8 cellular contexts compared by ENCODE assay signal in genomic region chr12:64451687-64452558, GRCh38. TPM values are rescaled to one million over a fixed set of nuclear protein-coding genes. Genes with fewer than 3 reads are reported as not detected.
DNase-seq lines count a peak whose midpoint lies in the region; ATAC-seq and TF ChIP-seq lines count a peak whose summit lies in the region.

Gene TBK1, plus strand, starts transcription at chr12:64452120. Its CDS starts 3,751 bp downstream, at chr12:64455871.

- TF ChIP-seq EP300 in gastroesophageal sphincter (IDR thresholded peaks at IDR 0.05) (no peak), suprapubic skin (IDR thresholded peaks at IDR 0.05) (no peak)

- peak; percentile 89 to 92 for TF ChIP-seq POLR2A in gastroesophageal sphincter (IDR thresholded peaks at IDR 0.05)
- peak in 1 of 2 donors; percentile 85 for TF ChIP-seq POLR2A in suprapubic skin (IDR thresholded peaks at IDR 0.05)

- H3K36me3 ChIP-seq in Karpas-422 (ENCODE audit: insufficient read depth, low read length) (peaks cover 13% of the 10 kb centered on the region; the same call in 1 of the 2 replicates), gastroesophageal sphincter (peaks cover 0 to 26% of the 10 kb centered on the region in 2 donors), suprapubic skin (peaks cover 21% of the 10 kb centered on the region)

- peak within 1 kb of the TSS; percentile 6; the same call in 1 of the 2 replicates for H2AFZ ChIP-seq in Karpas-422 (ENCODE audit: low read length)

- ATAC-seq in GM21825 (IDR thresholded peaks at IDR 0.05; ENCODE audit: unreplicated experiment) (peak; percentile 90), gastroesophageal sphincter (peak; percentile 97)

- peak within 1 kb of the TSS; percentile 48 for H3K27ac ChIP-seq in Karpas-422 (ENCODE audit: low read length)
- H3K27ac ChIP-seq in gastroesophageal sphincter = peak within 1 kb of the TSS; percentile 86 to 96 (median 96)
- H3K27ac ChIP-seq in suprapubic skin = peak within 1 kb of the TSS; percentile 97

- H3K4me2 ChIP-seq in Karpas-422 (ENCODE audit: low read depth, low read length, poor library complexity, severe bottlenecking) = peak within 1 kb of the TSS; percentile 94

- WGBS in gastroesophageal sphincter (ENCODE audit: low coverage in 1 of 2), 2 donors = 0% methylated on average over 2 of the region's 94 CpGs
- 0% methylated on average over 43 of the region's 94 CpGs for WGBS in suprapubic skin

- H3K9ac ChIP-seq in Karpas-422 (ENCODE audit: low read length) = peak within 1 kb of the TSS; percentile 89

- H3K79me2 ChIP-seq in Karpas-422 (ENCODE audit: low read length) = peaks cover 63% of the 10 kb centered on the region

- DNase-seq in ELF-1 (ENCODE audit: low read depth, low spot score) = peak; percentile 94
- DNase-seq in Karpas-422 = peak; percentile 92
- DNase-seq in SHP77 treated with DMSO at 0.1 percent for 48 hours (lab: John Stamatoyannopoulos, UW) = peak; percentile 51
- peak; percentile 69 for DNase-seq in activated naive CD4-positive, alpha-beta T cell treated with Interleukin-2 at 50 U/mL for 16 hours
- DNase-seq in nucleus accumbens (lab: John Stamatoyannopoulos, UW) = peak; percentile 8 to 93 (median 82)
- peak; percentile 91 to 92 for DNase-seq in suprapubic skin (ENCODE audit: low spot score in 2 of 2)

- H3K9me3 ChIP-seq in Karpas-422 (ENCODE audit: low read length) (no peaks in the 10 kb centered on the region), gastroesophageal sphincter (no peaks in the 10 kb centered on the region), suprapubic skin (no peaks in the 10 kb centered on the region)

- H3K4me1 ChIP-seq in Karpas-422 (ENCODE audit: low read length) (peaks cover 34% of the 10 kb centered on the region), gastroesophageal sphincter (peaks cover 0 to 38% (median 3%) of the 10 kb centered on the region in 3 donors), suprapubic skin (peaks cover 19% of the 10 kb centered on the region)

- H3K4me3 ChIP-seq in Karpas-422 (ENCODE audit: low read length) (peak within 1 kb of the TSS; percentile 84), gastroesophageal sphincter (peak within 1 kb of the TSS; percentile 85 to 98), suprapubic skin (peak within 1 kb of the TSS; percentile 84)

- H4K20me1 ChIP-seq in Karpas-422 (ENCODE audit: insufficient read depth, low read depth, low read length) = peaks cover 9% of the 10 kb centered on the region

- no peaks in the 10 kb centered on the region for H3K27me3 ChIP-seq in Karpas-422 (ENCODE audit: low read length)
- H3K27me3 ChIP-seq in gastroesophageal sphincter = no peaks in the 10 kb centered on the region
- no peaks in the 10 kb centered on the region for H3K27me3 ChIP-seq in suprapubic skin

- H3K9me2 ChIP-seq in Karpas-422 (replicated peaks; ENCODE audit: insufficient read depth, low read length) = no peaks in the 10 kb centered on the region

- TF ChIP-seq CTCF in gastroesophageal sphincter (IDR thresholded peaks at IDR 0.05) (peak in 2 of 4 experiments; percentile 37 to 49), suprapubic skin (IDR thresholded peaks at IDR 0.05) (peak in 1 of 2 donors; percentile 17)

RNA-seq across cellular contexts. Expression of gene TBK1, which starts in this region (rescaled TPM):
- total RNA-seq in Karpas-422 (2014; rRNA removed; shearing (Covaris generic); ENCODE audit: low replicate concordance) = 23.9 and 43.8 TPM in 2 replicates
- total RNA-seq in gastroesophageal sphincter (10 to 100 TPM; 22.6 to 38.4 (median 32.1) TPM), suprapubic skin (10 to 100 TPM; 15.3 to 27.5 (median 19.9) TPM)

Comparison
In these comparisons a context has a peak if more than half of its experiments do, and no peak if none do; other contexts are left out.
1. Peak in every context shown above with its lines: DNase-seq, ATAC-seq, H3K4me3 ChIP-seq and H3K27ac ChIP-seq.